Comparison of ENCODE assay signal across 28 cellular contexts in genomic region chr6:35242486-35242885, GRCh38.
"Had no signal": no experiment of that assay in that cellular context is flagged by ENCODE, and none has a peak within 500 bp of the region (broad histone marks: within the 10 kb centered on the region; RNA-seq: fewer than 3 reads in every experiment).

No MANE protein-coding gene starts in this region.

- H3K36me3 Mint-ChIP-seq: natural killer cell treated with Interleukin-12 subunit alpha and Interleukin-12 subunit beta and Interleukin-15 and Interleukin-18, amount 100 ng/mL, for 72 hours had no signal

- H3K27me3 Mint-ChIP-seq: naive B cell; natural killer cell treated with Interleukin-12 subunit alpha and Interleukin-12 subunit beta and Interleukin-15 and Interleukin-18, amount 100 ng/mL, for 72 hours; stimulated activated memory B cell treated with anti-CD40 and anti-IgM and Interleukin-4, amounts not matched to agents 10 μg/mL and 1 μg/mL and 100 μg/mL, for 72 hours had no signal

- H3K27ac ChIP-seq: dorsolateral prefrontal cortex, epithelial cell of prostate, gastrocnemius medialis, hepatocyte, neural progenitor cell, prostate gland, right atrium auricular region, testis, transverse colon, uterus had no signal

- H3K27me3 ChIP-seq: dorsolateral prefrontal cortex, gastrocnemius medialis, hepatocyte, neural progenitor cell, right atrium auricular region, testis, transverse colon, upper lobe of right lung, uterus had no signal

- H3K4me3 Mint-ChIP-seq: memory B cell; mesothelial cell of epicardium; naive B cell; natural killer cell treated with Interleukin-12 subunit alpha and Interleukin-12 subunit beta and Interleukin-15 and Interleukin-18, amount 100 ng/mL, for 72 hours; neural progenitor cell; stimulated activated memory B cell treated with anti-CD40 and anti-IgM and Interleukin-4, amounts not matched to agents 10 μg/mL and 1 μg/mL and 100 μg/mL, for 72 hours had no signal

- H3K9me3 Mint-ChIP-seq: memory B cell; mesothelial cell of epicardium; naive B cell; natural killer cell treated with Interleukin-12 subunit alpha and Interleukin-12 subunit beta and Interleukin-15 and Interleukin-18, amount 100 ng/mL, for 72 hours; neural progenitor cell; stimulated activated memory B cell treated with anti-CD40 and anti-IgM and Interleukin-4, amounts not matched to agents 10 μg/mL and 1 μg/mL and 100 μg/mL, for 72 hours had no signal

- H3K4me3 ChIP-seq: dorsolateral prefrontal cortex, gastrocnemius medialis, hepatocyte, lung, mucosa of descending colon, neural progenitor cell, prostate gland, right atrium auricular region, smooth muscle cell, testis, transverse colon, upper lobe of right lung, uterus had no signal

- H3K4me1 ChIP-seq: testis had no signal

- H3K9me3 ChIP-seq: gastrocnemius medialis, mucosa of descending colon, prostate gland, right atrium auricular region, testis, transverse colon, upper lobe of right lung, uterus had no signal

- H3K27ac Mint-ChIP-seq: memory B cell; mesothelial cell of epicardium; naive B cell; natural killer cell treated with Interleukin-12 subunit alpha and Interleukin-12 subunit beta and Interleukin-15 and Interleukin-18, amount 100 ng/mL, for 72 hours; stimulated activated memory B cell treated with anti-CD40 and anti-IgM and Interleukin-4, amounts not matched to agents 10 μg/mL and 1 μg/mL and 100 μg/mL, for 72 hours had no signal

- DNase-seq: dorsolateral prefrontal cortex; effector CD4-positive, alpha-beta T cell; foreskin fibroblast; gastrocnemius medialis; head of caudate nucleus; kidney; mucosa of descending colon; naive B cell; nucleus accumbens; stimulated activated CD4-positive, alpha-beta T cell treated with anti-CD3 and anti-CD28 coated beads, Interleukin-2, amount 100 ng/mL, for 24 hours; stimulated activated CD4-positive, alpha-beta T cell treated with anti-CD3 and anti-CD28 coated beads, Interleukin-4, amount 100 ng/mL, for 24 hours; stimulated activated naive CD8-positive, alpha-beta T cell treated with anti-CD3 and anti-CD28 coated beads, Interleukin-15, Interleukin-2, amounts not matched to agents 100 U/mL and 50 U/mL, for 24 hours; substantia nigra; testis; transverse colon; upper lobe of right lung; uterus had no signal

- H3K36me3 ChIP-seq: gastrocnemius medialis, neural progenitor cell, prostate gland, transverse colon, uterus had no signal
